Comparison of ENCODE assay signal across 14 cellular contexts in the genomic region with DNA sequence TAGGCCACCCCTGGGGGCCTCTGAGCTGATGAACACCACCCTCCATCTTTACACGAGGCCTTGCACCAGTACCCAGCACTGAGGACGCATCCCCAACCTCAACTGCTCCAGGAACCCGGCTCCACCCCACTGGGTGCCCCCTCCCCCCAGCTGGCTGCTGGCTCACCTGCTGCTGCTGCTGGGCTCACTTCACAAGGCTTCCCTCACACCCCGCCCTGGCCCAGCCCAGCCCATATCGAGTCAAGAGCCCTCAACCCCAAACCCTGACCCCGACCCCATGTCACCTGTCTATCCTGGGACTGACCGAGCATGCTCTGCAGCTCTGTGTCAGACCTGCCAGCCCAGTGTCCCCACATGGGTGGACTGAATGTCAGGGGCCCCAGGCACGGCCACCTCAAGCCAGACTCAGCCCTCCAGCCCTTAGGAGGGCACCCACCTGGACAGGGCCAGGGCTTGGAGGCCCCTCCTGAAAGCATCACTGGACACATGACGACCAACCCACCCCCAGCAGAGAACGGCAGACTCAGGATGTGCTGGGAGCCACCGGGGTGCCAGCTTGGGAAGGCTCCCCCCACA. TPM values are rescaled to one million over a fixed set of nuclear protein-coding genes. Genes with fewer than 3 reads are reported as not detected.
DNase-seq lines count a peak whose midpoint lies in the region; ATAC-seq and TF ChIP-seq lines count a peak whose summit lies in the region.
"Had no signal": no experiment of that assay in that cellular context is flagged by ENCODE, and none has a peak within 500 bp of the region (broad histone marks: within the 10 kb centered on the region; RNA-seq: fewer than 3 reads in every experiment).

No MANE protein-coding gene starts in this region.

- H3K27me3 Mint-ChIP-seq in glutamatergic neuron (ENCODE audit: unreplicated experiment): no peaks in the 10 kb centered on the region
- H3K27me3 Mint-ChIP-seq: CD4-positive, alpha-beta T cell had no signal

- H3K27ac Mint-ChIP-seq in glutamatergic neuron (ENCODE audit: unreplicated experiment): no peak overlapping the region
- H3K27ac Mint-ChIP-seq: CD4-positive, alpha-beta T cell had no signal

- H4K91ac ChIP-seq in neuronal stem cell (ENCODE audit: low read depth, low read length, poor library complexity): no peak overlapping the region

- no peak overlapping the region for H4K8ac ChIP-seq in neuronal stem cell (ENCODE audit: low read depth, low read length)

- no peak overlapping the region for H2AFZ ChIP-seq in neuronal stem cell (ENCODE audit: low read length)

- no peak overlapping the region for H3K4me3 Mint-ChIP-seq in glutamatergic neuron (ENCODE audit: unreplicated experiment)
- H3K4me3 Mint-ChIP-seq: CD4-positive, alpha-beta T cell had no signal

- WGBS in neuronal stem cell (ENCODE audit: extremely low coverage in 2 of 2, insufficient read length in 2 of 2, insufficient replicate concordance in 1 of 2), 2 donors: no CpG with 5 or more reads among the region's 11 CpGs

- DNase-seq in Right ventricle myocardium superior: peak; percentile 29
- DNase-seq in cardiac septum (ENCODE audit: low spot score): no peak
- DNase-seq in H7: peak; percentile 59
- DNase-seq in glutamatergic neuron: peak; percentile 16
- DNase-seq in neuronal stem cell (ENCODE audit: low spot score): no peak
- no peak for DNase-seq in NOMO-1 (lab: John Stamatoyannopoulos, UW; ENCODE audit: unreplicated experiment in 2 of 2)
- DNase-seq in NCI-H748 treated with DMSO at 0.1 percent for 48 hours (lab: John Stamatoyannopoulos, UW): no peak
- DNase-seq: ACHN; C1 segment of cervical spinal cord; Calu3; CD4-positive, alpha-beta T cell; DMS 273 treated with DMSO at 0.1 percent for 48 hours had no signal

- H3K4me1 Mint-ChIP-seq in glutamatergic neuron (ENCODE audit: low read depth, unreplicated experiment): peaks cover 12% of the 10 kb centered on the region

- no peak overlapping the region for H2BK5ac ChIP-seq in neuronal stem cell (ENCODE audit: low read length)

- H2AK5ac ChIP-seq in neuronal stem cell (ENCODE audit: low read depth, low read length): peak overlapping the region; percentile 97

- H3K4me3 ChIP-seq in H7 (ENCODE audit: insufficient read depth, low read depth, low read length): no peak overlapping the region
- H3K4me3 ChIP-seq in neuronal stem cell (ENCODE audit: low read length in 2 of 2): no peak overlapping the region

- H3K18ac ChIP-seq in neuronal stem cell (ENCODE audit: low read length): peak overlapping the region; percentile 83

- peaks cover 0 to 2% of the 10 kb centered on the region in 2 donors for H3K9me3 ChIP-seq in neuronal stem cell (replicated peaks in 1 of 2; ENCODE audit: control insufficient read depth in 2 of 2, insufficient read depth in 1 of 2, low read depth in 1 of 2, low read length in 2 of 2)

- peak overlapping the region; percentile 97 for H2BK15ac ChIP-seq in neuronal stem cell (ENCODE audit: low read length)

- no peaks in the 10 kb centered on the region for H3K27me3 ChIP-seq in H7 (ENCODE audit: control insufficient read depth, insufficient read depth, low read length)
- peaks cover 0 to 3% (median 0%) of the 10 kb centered on the region in 3 experiments for H3K27me3 ChIP-seq in neuronal stem cell (ENCODE audit: control insufficient read depth in 3 of 3, insufficient read depth in 3 of 3, low read depth in 1 of 3, low read length in 3 of 3)

- peak overlapping the region; percentile 71 for H3K14ac ChIP-seq in neuronal stem cell (ENCODE audit: low read length)

- no peak for TF ChIP-seq CTCF in glutamatergic neuron (IDR thresholded peaks at IDR 0.05; ENCODE audit: partially characterized antibody, unreplicated experiment)

- H3K23ac ChIP-seq in neuronal stem cell (ENCODE audit: low read depth, low read length, poor library complexity): peak overlapping the region; percentile 25

- no peak overlapping the region for H3K9ac ChIP-seq in neuronal stem cell (ENCODE audit: low read depth, low read length, poor library complexity)

- no peak overlapping the region for H3K4me2 ChIP-seq in neuronal stem cell (ENCODE audit: insufficient read depth, low read length, poor library complexity, severe bottlenecking)

- H3K36me3 ChIP-seq in H7 (replicated peaks; ENCODE audit: control insufficient read depth, insufficient read depth, low read length) (no peaks in the 10 kb centered on the region), neuronal stem cell (replicated peaks in 1 of 2; ENCODE audit: control insufficient read depth in 2 of 2, insufficient read depth in 2 of 2, low read length in 2 of 2) (peaks cover 0 to 2% of the 10 kb centered on the region in 2 donors)

- ATAC-seq in Right ventricle myocardium superior (ENCODE audit: poor library complexity) (no peak), GM19351 (IDR thresholded peaks at IDR 0.05; ENCODE audit: unreplicated experiment) (no peak)
- ATAC-seq: HCT116 had no signal

- H3K4me1 ChIP-seq in neuronal stem cell (ENCODE audit: control insufficient read depth in 2 of 2, insufficient read depth in 1 of 2, low read depth in 1 of 2, low read length in 2 of 2): peaks cover 0 to 25% of the 10 kb centered on the region in 2 donors

- H3K4ac ChIP-seq in neuronal stem cell (ENCODE audit: low read length): no peak overlapping the region

- no peak overlapping the region for H3K27ac ChIP-seq in neuronal stem cell (replicated peaks; ENCODE audit: low read length)

- H3K36me3 Mint-ChIP-seq in glutamatergic neuron (ENCODE audit: unreplicated experiment): peaks cover 4% of the 10 kb centered on the region

- H3K9me3 Mint-ChIP-seq in glutamatergic neuron (ENCODE audit: unreplicated experiment): peaks cover 5% of the 10 kb centered on the region
- H3K9me3 Mint-ChIP-seq: CD4-positive, alpha-beta T cell had no signal

- H3K79me1 ChIP-seq in neuronal stem cell (ENCODE audit: low read depth, low read length): peaks cover 6% of the 10 kb centered on the region

- H2BK12ac ChIP-seq in neuronal stem cell (ENCODE audit: low read length): peak overlapping the region; percentile 58

- no peak overlapping the region for H2BK120ac ChIP-seq in neuronal stem cell (ENCODE audit: low read depth, low read length)

- intact Hi-C loops in Right ventricle myocardium superior (cut with DNase I): no loop called here
- intact Hi-C loops in cardiac septum (cut with DNase I): no loop called here

RNA-seq across cellular contexts. Expression of a gene that starts 21.4 kb away (rescaled TPM):
- total RNA-seq in Right ventricle myocardium superior (0.59 TPM), cardiac septum (6.5 TPM), glutamatergic neuron (ENCODE audit: unreplicated experiment) (13.8 TPM)
- total RNA-seq in H7 (2014; rRNA removed; shearing (Covaris generic)): 3.2 and 4.0 TPM in 2 replicates
- 0.61 TPM for polyA plus RNA-seq in neuronal stem cell (2013, experiment 1 of 2)
- polyA plus RNA-seq in neuronal stem cell (2013, experiment 2 of 2): 0.69 TPM
- total RNA-seq: CD4-positive, alpha-beta T cell had no signal

Comparison
In these comparisons a context has a peak if more than half of its experiments do, and no peak if none do; other contexts are left out.
1. DNase-seq: peak in Right ventricle myocardium superior (single experiment), H7 (single experiment) and glutamatergic neuron (single experiment); none in cardiac septum (single experiment), neuronal stem cell (single experiment), NOMO-1 (0 of 2) and NCI-H748 treated with DMSO at 0.1 percent for 48 hours (single experiment).